8 cellular contexts compared by ENCODE assay signal in genomic region chr20:3239026-3239866, GRCh38. TPM values are rescaled to one million over a fixed set of nuclear protein-coding genes. Genes with fewer than 3 reads are reported as not detected.
DNase-seq lines count a peak whose midpoint lies in the region; ATAC-seq and TF ChIP-seq lines count a peak whose summit lies in the region.

Gene SLC4A11, minus strand, starts transcription at chr20:3239190. Its CDS starts 53 bp downstream, at chr20:3239137.

- TF ChIP-seq CTCF in AG10803 (conservative IDR thresholded peaks at IDR 0.05; ENCODE audit: low read length) (no peak), MM.1S (IDR thresholded peaks at IDR 0.05; ENCODE audit: low read length) (no peak), WERI-Rb-1 (IDR thresholded peaks at IDR 0.05; ENCODE audit: low read depth, low read length) (no peak)

- H3K9ac ChIP-seq in MM.1S (ENCODE audit: low read length) = no peak within 1 kb of the TSS; the same call in 1 of the 2 replicates

- peaks cover 34 to 68% of the 10 kb centered on the region in 2 donors for H3K27me3 Mint-ChIP-seq in effector memory CD8-positive, alpha-beta T cell

- H3K4me1 ChIP-seq in MM.1S (ENCODE audit: low read length) = 0 out of 2 replicates have a peak, but pooled peaks cover 3% of the 10 kb centered on the region
- H3K4me1 ChIP-seq in thymus (ENCODE audit: control insufficient read depth, insufficient read depth, low read length) = peaks cover 10% of the 10 kb centered on the region

- peak within 1 kb of the TSS; percentile 96 for H3K4me2 ChIP-seq in MM.1S (ENCODE audit: low read depth, low read length)

- H3K9me3 ChIP-seq in MM.1S (replicated peaks; ENCODE audit: insufficient read depth, low read length) (no peaks in the 10 kb centered on the region), WERI-Rb-1 (ENCODE audit: severe bottlenecking) (peaks cover 4% of the 10 kb centered on the region), thymus (ENCODE audit: control insufficient read depth) (peaks cover 1% of the 10 kb centered on the region)

- H3K4me3 ChIP-seq in AG10803 (ENCODE audit: low read length) = peak within 1 kb of the TSS; percentile 71
- H3K4me3 ChIP-seq in MM.1S (ENCODE audit: low read length) = peak within 1 kb of the TSS; percentile 72
- peak within 1 kb of the TSS; percentile 59 for H3K4me3 ChIP-seq in WERI-Rb-1 (ENCODE audit: low read depth, low read length)
- peak within 1 kb of the TSS; percentile 62 for H3K4me3 ChIP-seq in thymus (ENCODE audit: low read length)

- H3K27ac Mint-ChIP-seq in effector memory CD8-positive, alpha-beta T cell = no peak within 1 kb of the TSS

- peaks cover 7 to 12% of the 10 kb centered on the region in 2 donors for H3K4me1 Mint-ChIP-seq in effector memory CD8-positive, alpha-beta T cell (ENCODE audit: low read depth in 2 of 2)

- H3K27ac ChIP-seq in MM.1S (ENCODE audit: low read length) (no peak within 1 kb of the TSS), WERI-Rb-1 (no peak within 1 kb of the TSS), thymus (ENCODE audit: low read depth) (no peak within 1 kb of the TSS)

- H3K36me3 ChIP-seq in MM.1S (replicated peaks; ENCODE audit: insufficient read depth, low read length) (no peaks in the 10 kb centered on the region), WERI-Rb-1 (no peaks in the 10 kb centered on the region), thymus (ENCODE audit: control insufficient read depth, insufficient read depth) (no peaks in the 10 kb centered on the region)

- H4K20me1 ChIP-seq in MM.1S (ENCODE audit: insufficient read depth, low read length) = no peaks in the 10 kb centered on the region

- peak within 1 kb of the TSS; percentile 78 for H2AFZ ChIP-seq in MM.1S (ENCODE audit: low read length)

- ATAC-seq in GM19043 (IDR thresholded peaks at IDR 0.05; ENCODE audit: low read depth, unreplicated experiment) (peak; percentile 44), HG02763 (IDR thresholded peaks at IDR 0.05; ENCODE audit: unreplicated experiment) (no peak)
- peak; percentile 76 for ATAC-seq in effector memory CD8-positive, alpha-beta T cell (replicated peaks)

- H3K36me3 Mint-ChIP-seq in effector memory CD8-positive, alpha-beta T cell (ENCODE audit: insufficient read depth) = peaks cover 5% of the 10 kb centered on the region

- under 1% methylated on average over 107 of the region's 107 CpGs for WGBS in thymus

- H3K27me3 ChIP-seq in MM.1S (replicated peaks; ENCODE audit: insufficient read depth, low read length) (peaks cover 53% of the 10 kb centered on the region), WERI-Rb-1 (ENCODE audit: insufficient read depth, low read depth, severe bottlenecking) (peaks cover 12% of the 10 kb centered on the region), thymus (ENCODE audit: control insufficient read depth, insufficient read depth) (peaks cover 74% of the 10 kb centered on the region)

- H3K4me3 Mint-ChIP-seq in effector memory CD8-positive, alpha-beta T cell = peak within 1 kb of the TSS; percentile 94 to 96

- no peaks in the 10 kb centered on the region for H3K9me3 Mint-ChIP-seq in effector memory CD8-positive, alpha-beta T cell

- no peaks in the 10 kb centered on the region for H3K9me2 ChIP-seq in MM.1S (replicated peaks; ENCODE audit: insufficient read depth, low read length)

- no peaks in the 10 kb centered on the region for H3F3A ChIP-seq in MM.1S (ENCODE audit: insufficient read depth, low read length)

- DNase-seq in AG10803 (ENCODE audit: low read depth) = peak; percentile 62
- DNase-seq in MM.1S = peak; percentile 37
- peak; percentile 60 for DNase-seq in WERI-Rb-1
- DNase-seq in effector memory CD8-positive, alpha-beta T cell = peak in 2 of 3 experiments; percentile 21 to 30
- DNase-seq in lung microvascular endothelial cell (ENCODE audit: low read depth in 2 of 2) = peak; percentile 68 to 81

- H3K79me2 ChIP-seq in MM.1S (ENCODE audit: low read length) = no peaks in the 10 kb centered on the region

RNA-seq across cellular contexts. Expression of gene SLC4A11, which starts in this region (rescaled TPM):
- 5.2 and 23.8 TPM in 2 replicates for total RNA-seq in lung microvascular endothelial cell
- 4.4 TPM for polyA plus RNA-seq in thymus
